ENCODE assay signal across 31 cellular contexts in genomic region chr7:14582010-14582409, GRCh38.
DNase-seq lines count a peak whose midpoint lies in the region; ATAC-seq, FAIRE-seq and TF ChIP-seq lines count a peak whose summit lies in the region.
"Had no signal": no experiment of that assay in that cellular context is flagged by ENCODE, and none has a peak within 500 bp of the region (broad histone marks: within the 10 kb centered on the region; RNA-seq: fewer than 3 reads in every experiment).

No MANE protein-coding gene starts in this region.

- TF ChIP-seq EP300 in HepG2 (IDR thresholded peaks at IDR 0.05; ENCODE audit: low read depth in 2 of 2, low read length in 2 of 2) (no peak), HepG2 (CRISPR knock-in tag; IDR thresholded peaks at IDR 0.05; ENCODE audit: borderline replicate concordance) (no peak)

- no peak for FAIRE-seq in HepG2 (lab: Jason Lieb, UNC)
- FAIRE-seq: GM12878 had no signal

- H4K20me1 ChIP-seq in HepG2 (ENCODE audit: insufficient read depth, low read length) (no peaks in the 10 kb centered on the region), PC-3 (ENCODE audit: low read length) (no peaks in the 10 kb centered on the region)

- H3K27ac Mint-ChIP-seq in type B pancreatic cell = no peak overlapping the region
- H3K27ac Mint-ChIP-seq: CD8-positive, alpha-beta memory T cell; GM23338; HFFc6 had no signal

- peaks cover 5 to 16% (median 12%) of the 10 kb centered on the region in 4 donors for H3K9me3 ChIP-seq in liver (ENCODE audit: control insufficient read depth in 4 of 4, low read length in 3 of 4)
- peaks cover 68% of the 10 kb centered on the region for H3K9me3 ChIP-seq in HepG2 (ENCODE audit: low read length)
- H3K9me3 ChIP-seq in PC-3 (ENCODE audit: low read length) = peaks cover 11% of the 10 kb centered on the region; the same call in 1 of the 2 replicates
- H3K9me3 ChIP-seq: HAP-1, SJSA1 had no signal

- H3K4me1 ChIP-seq in liver (ENCODE audit: control insufficient read depth in 4 of 4, insufficient read depth in 4 of 4, low read length in 3 of 4) (peaks cover 0 to 24% (median 13%) of the 10 kb centered on the region in 4 donors), HepG2 (ENCODE audit: insufficient read depth, low read length) (no peaks in the 10 kb centered on the region), PC-3 (ENCODE audit: insufficient read depth, low read length) (peaks cover 8% of the 10 kb centered on the region)
- H3K4me1 ChIP-seq: HAP-1, SJSA1 had no signal

- no peaks in the 10 kb centered on the region for H3K36me3 Mint-ChIP-seq in type B pancreatic cell
- H3K36me3 Mint-ChIP-seq: CD8-positive, alpha-beta memory T cell had no signal

- 28% methylated on average over 4 of the region's 4 CpGs for WGBS in liver
- 2% methylated on average over 4 of the region's 4 CpGs for WGBS in HepG2 (ENCODE audit: low lambda C conversion rate)

- intact Hi-C loops in HepG2 (cut with micrococcal nuclease; ENCODE audit: unreplicated experiment) (no loop called here), PC-3 (cut with micrococcal nuclease) (no loop called here)

- no peaks in the 10 kb centered on the region for H3K79me2 ChIP-seq in HepG2 (ENCODE audit: insufficient read depth, low read length)
- H3K79me2 ChIP-seq in PC-3 (ENCODE audit: low read length) = no peaks in the 10 kb centered on the region

- H3F3A ChIP-seq in PC-3 (ENCODE audit: low read length, unreplicated experiment) = no peaks in the 10 kb centered on the region

- TF ChIP-seq POLR2A in HepG2 (IDR thresholded peaks at IDR 0.05; ENCODE audit: insufficient read depth in 1 of 2, low read depth in 2 of 2, low read length in 2 of 2) = no peak

- H3K27ac ChIP-seq in liver (ENCODE audit: low read depth in 1 of 2, low read length in 2 of 2) (no peak overlapping the region), HepG2 (ENCODE audit: extremely low read length, insufficient read depth, low read length) (no peak overlapping the region), PC-3 (ENCODE audit: low read length) (no peak overlapping the region)
- H3K27ac ChIP-seq: PC-9, SJSA1 had no signal

- peaks cover 4% of the 10 kb centered on the region for H3K9me3 Mint-ChIP-seq in type B pancreatic cell

- H3K4me3 Mint-ChIP-seq in type B pancreatic cell = no peak overlapping the region
- H3K4me3 Mint-ChIP-seq: CD8-positive, alpha-beta memory T cell; GM23338; HFFc6 had no signal

- TF ChIP-seq CTCF in liver (IDR thresholded peaks at IDR 0.05; ENCODE audit: low read depth, low read length, missing input control) = no peak
- no peak for TF ChIP-seq CTCF in HepG2 (CRISPR knock-in tag; IDR thresholded peaks at IDR 0.05)
- no peak for TF ChIP-seq CTCF in LNCaP clone FGC (IDR thresholded peaks at IDR 0.05; ENCODE audit: control insufficient read depth, extremely low read depth, insufficient read depth)
- no peak for TF ChIP-seq CTCF in PC-3 (conservative IDR thresholded peaks at IDR 0.05; ENCODE audit: low read depth, low read length)
- TF ChIP-seq CTCF in type B pancreatic cell (conservative IDR thresholded peaks at IDR 0.05) = no peak

- H3K27me3 ChIP-seq in liver (ENCODE audit: control insufficient read depth in 4 of 4, insufficient read depth in 4 of 4, low read length in 3 of 4) (no peaks in the 10 kb centered on the region), HepG2 (ENCODE audit: control insufficient read depth in 1 of 2, insufficient read depth in 2 of 2, low read length in 2 of 2) (no peaks in the 10 kb centered on the region), PC-3 (ENCODE audit: low read length) (no peaks in the 10 kb centered on the region)
- H3K27me3 ChIP-seq: SJSA1 had no signal

- ATAC-seq in HepG2 = no peak
- ATAC-seq in PC-3 = peak; percentile 49; the same call in 1 of the 2 replicates
- ATAC-seq: GM12878, GM23338 had no signal

- H3K4me1 Mint-ChIP-seq in type B pancreatic cell (ENCODE audit: unreplicated experiment) = no peaks in the 10 kb centered on the region
- H3K4me1 Mint-ChIP-seq: CD8-positive, alpha-beta memory T cell had no signal

- DNase-seq in HepG2 (ENCODE audit: low spot score) (no peak), LNCaP clone FGC (ENCODE audit: low read depth) (peak; percentile 6), PC-3 (no peak), CD1c-positive myeloid dendritic cell (ENCODE audit: extremely low spot score) (no peak), amygdala (lab: John Stamatoyannopoulos, UW) (no peak), type B pancreatic cell (ENCODE audit: extremely low spot score, unreplicated experiment) (no peak)
- DNase-seq: C1 segment of cervical spinal cord; CD8-positive, alpha-beta memory T cell; DMS79; EL; GDM1; HFFc6; IMR-90; KG1; MM.1S; NCI-H1417 treated with DMSO at 0.1 percent for 48 hours; NCI-H1930; NCI-H2171; NCI-H226; NCI-H510A; NCI-H69; NK-92 treated with Interleukin-12 subunit alpha and Interleukin-12 subunit beta, amount 100 ng/mL, for 24 hours; PC-9; Right ventricle myocardium superior; RPMI8226; T-helper 2 cell had no signal

- CTCF ChIA-PET in HepG2 (lab: Yijun Ruan, JAX; ENCODE audit: low intra/inter-chr PET ratio, low total read pairs) = no interaction called here
- CTCF ChIA-PET in PC-3 (lab: Charles Lee) = no interaction called here

- BruUV-seq in HepG2 (replicated peaks; lab: Mats Ljungman, UMichigan) (no TSS peak), PC-3 (replicated peaks; lab: Mats Ljungman, UMichigan) (no TSS peak)

- no peaks in the 10 kb centered on the region for H3K27me3 Mint-ChIP-seq in type B pancreatic cell
- H3K27me3 Mint-ChIP-seq: CD8-positive, alpha-beta memory T cell had no signal

- POLR2A ChIA-PET in HepG2 (lab: Yijun Ruan, JAX) = no interaction called here
- POLR2A ChIA-PET in PC-3 (lab: Charles Lee; ENCODE audit: unreplicated experiment) = no interaction called here

- no peaks in the 10 kb centered on the region for H3K9me2 ChIP-seq in PC-3 (replicated peaks; ENCODE audit: low read length)

- H2AFZ ChIP-seq in HepG2 (ENCODE audit: low read length) = no peak overlapping the region
- H2AFZ ChIP-seq in PC-3 (ENCODE audit: low read length) = no peak overlapping the region
- H2AFZ ChIP-seq: GM23338, PC-9 had no signal

- H3K4me2 ChIP-seq in HepG2 (ENCODE audit: low read depth, low read length) = no peak overlapping the region
- peak overlapping the region; percentile 9; the same call in 1 of the 2 replicates for H3K4me2 ChIP-seq in PC-3 (ENCODE audit: low read length)
- H3K4me2 ChIP-seq: GM23338, PC-9 had no signal

- TF ChIP-seq RAD21 in liver (IDR thresholded peaks at IDR 0.05) = peak in 1 of 2 donors; percentile 14
- no peak for TF ChIP-seq RAD21 in HepG2 (CRISPR knock-in tag; IDR thresholded peaks at IDR 0.05)

- no peaks in the 10 kb centered on the region for H3K36me3 ChIP-seq in liver (ENCODE audit: control insufficient read depth in 4 of 4, insufficient read depth in 3 of 4, low read depth in 1 of 4, low read length in 3 of 4)
- H3K36me3 ChIP-seq in HepG2 (replicated peaks in 1 of 2; ENCODE audit: control insufficient read depth in 1 of 2, insufficient read depth in 2 of 2, low read length in 2 of 2) = no peaks in the 10 kb centered on the region
- 0 out of 2 replicates have a peak, but pooled peaks cover 3% of the 10 kb centered on the region for H3K36me3 ChIP-seq in PC-3 (ENCODE audit: low read depth, low read length)
- H3K36me3 ChIP-seq: HAP-1, SJSA1 had no signal

- H3K4me3 ChIP-seq in liver (ENCODE audit: low read depth in 1 of 3, low read length in 3 of 3) (no peak overlapping the region), HepG2 (replicated peaks in 1 of 3; ENCODE audit: insufficient read depth in 1 of 3, low read depth in 2 of 3, low read length in 3 of 3) (no peak overlapping the region), LNCaP clone FGC (ENCODE audit: low read depth, low read length) (no peak overlapping the region), PC-3 (ENCODE audit: low read length) (no peak overlapping the region)
- H3K4me3 ChIP-seq: GM12878, GM23338, HAP-1, PC-9, SJSA1 had no signal

- in situ Hi-C loops in HepG2 (cut with HindIII; ENCODE audit: extremely low pct_ligation_motif_present, low pct_unique_long_range_greater_than_20kb) = no loop called here

- no peak overlapping the region for H3K9ac ChIP-seq in liver (ENCODE audit: low read depth in 1 of 2, low read length in 2 of 2)
- no peak overlapping the region for H3K9ac ChIP-seq in HepG2 (ENCODE audit: insufficient read depth, low read depth, low read length)
- no peak overlapping the region for H3K9ac ChIP-seq in PC-3 (ENCODE audit: low read length)

TF ChIP-seq in liver, 16 proteins besides CTCF, POLR2A, EP300 and RAD21 (continues in another document):
- TF ChIP-seq HNF4G (IDR thresholded peaks at IDR 0.05) (no peak), GABPA (IDR thresholded peaks at IDR 0.05 in 1 of 2, conservative IDR thresholded peaks at IDR 0.05 in 1 of 2) (no peak), RXRA (IDR thresholded peaks at IDR 0.05) (no peak), HNF4A (conservative IDR thresholded peaks at IDR 0.05) (peak; percentile 22 to 34), TAF1 (conservative IDR thresholded peaks at IDR 0.05) (no peak)
- TF ChIP-seq, protein P1, sequence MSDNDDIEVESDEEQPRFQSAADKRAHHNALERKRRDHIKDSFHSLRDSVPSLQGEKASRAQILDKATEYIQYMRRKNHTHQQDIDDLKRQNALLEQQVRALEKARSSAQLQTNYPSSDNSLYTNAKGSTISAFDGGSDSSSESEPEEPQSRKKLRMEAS (IDR thresholded peaks at IDR 0.05) = no peak

TF ChIP-seq in HepG2, 621 proteins besides CTCF, POLR2A, EP300 and RAD21 (continues in another document):
- no peak for TF ChIP-seq SNAI1 (CRISPR knock-in tag; IDR thresholded peaks at IDR 0.05; ENCODE audit: borderline replicate concordance)
- TF ChIP-seq, protein P2, sequence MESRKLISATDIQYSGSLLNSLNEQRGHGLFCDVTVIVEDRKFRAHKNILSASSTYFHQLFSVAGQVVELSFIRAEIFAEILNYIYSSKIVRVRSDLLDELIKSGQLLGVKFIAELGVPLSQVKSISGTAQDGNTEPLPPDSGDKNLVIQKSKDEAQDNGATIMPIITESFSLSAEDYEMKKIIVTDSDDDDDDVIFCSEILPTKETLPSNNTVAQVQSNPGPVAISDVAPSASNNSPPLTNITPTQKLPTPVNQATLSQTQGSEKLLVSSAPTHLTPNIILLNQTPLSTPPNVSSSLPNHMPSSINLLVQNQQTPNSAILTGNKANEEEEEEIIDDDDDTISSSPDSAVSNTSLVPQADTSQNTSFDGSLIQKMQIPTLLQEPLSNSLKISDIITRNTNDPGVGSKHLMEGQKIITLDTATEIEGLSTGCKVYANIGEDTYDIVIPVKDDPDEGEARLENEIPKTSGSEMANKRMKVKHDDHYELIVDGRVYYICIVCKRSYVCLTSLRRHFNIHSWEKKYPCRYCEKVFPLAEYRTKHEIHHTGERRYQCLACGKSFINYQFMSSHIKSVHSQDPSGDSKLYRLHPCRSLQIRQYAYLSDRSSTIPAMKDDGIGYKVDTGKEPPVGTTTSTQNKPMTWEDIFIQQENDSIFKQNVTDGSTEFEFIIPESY (CRISPR knock-in tag; IDR thresholded peaks at IDR 0.05) = no peak
- TF ChIP-seq ZNF550 (CRISPR knock-in tag; IDR thresholded peaks at IDR 0.05; ENCODE audit: borderline replicate concordance) = no peak
- no peak for TF ChIP-seq ZC3H4 (CRISPR knock-in tag; IDR thresholded peaks at IDR 0.05; ENCODE audit: borderline replicate concordance)
